ENCODE assay signal across 17 cellular contexts in genomic region chr14:99331796-99332195, GRCh38. TPM values are rescaled to one million over a fixed set of nuclear protein-coding genes. Genes with fewer than 3 reads are reported as not detected.
DNase-seq lines count a peak whose midpoint lies in the region; ATAC-seq lines count a peak whose summit lies in the region.
"Had no signal": no experiment of that assay in that cellular context is flagged by ENCODE, and none has a peak within 500 bp of the region (broad histone marks: within the 10 kb centered on the region; RNA-seq: fewer than 3 reads in every experiment).

No MANE protein-coding gene starts in this region.

- H3K4me2 ChIP-seq in trophoblast cell (ENCODE audit: low read length): no peak overlapping the region

- H4K12ac ChIP-seq in trophoblast cell (ENCODE audit: low read depth, low read length): no peak overlapping the region

- CTCF ChIA-PET in activated CD4-positive, alpha-beta memory T cell treated with anti-CD3 and anti-CD28 coated beads for 36 hours (lab: Charles Lee): interaction anchor here (0.6 to 1.3 kb wide), 2 partner anchors 12 to 1854 kb away, joined by 3 to 6 read pairs; no protein-coding TSS in a partner anchor

- H3K4me1 Mint-ChIP-seq in activated CD4-positive, alpha-beta memory T cell treated with anti-CD3 and anti-CD28 coated beads for 36 hours (ENCODE audit: low read depth): no peaks in the 10 kb centered on the region
- H3K4me1 Mint-ChIP-seq: CD14-positive monocyte had no signal

- H3K9me3 Mint-ChIP-seq in activated CD4-positive, alpha-beta memory T cell treated with anti-CD3 and anti-CD28 coated beads for 36 hours: no peaks in the 10 kb centered on the region
- H3K9me3 Mint-ChIP-seq: CD8-positive, alpha-beta T cell; H9 had no signal

- peaks cover 10 to 13% of the 10 kb centered on the region in 2 experiments for H3K4me1 ChIP-seq in trophoblast cell (ENCODE audit: control insufficient read depth in 1 of 2, insufficient read depth in 2 of 2, low read length in 2 of 2)

- no peaks in the 10 kb centered on the region for H3K36me3 Mint-ChIP-seq in activated CD4-positive, alpha-beta memory T cell treated with anti-CD3 and anti-CD28 coated beads for 36 hours
- H3K36me3 Mint-ChIP-seq: CD14-positive monocyte; CD8-positive, alpha-beta T cell had no signal

- ATAC-seq in GM18867 (IDR thresholded peaks at IDR 0.05; ENCODE audit: unreplicated experiment): no peak
- ATAC-seq: CD8-positive, alpha-beta T cell had no signal

- no peak overlapping the region for H3K18ac ChIP-seq in trophoblast cell (ENCODE audit: low read length)

- peak overlapping the region; percentile 39 for H3K4me3 ChIP-seq in trophoblast cell (ENCODE audit: low read depth, low read length)

- no CpG with 5 or more reads among the region's 10 CpGs for WGBS in trophoblast cell (ENCODE audit: extremely low coverage, insufficient coverage, insufficient read length)

- H3K27ac ChIP-seq in trophoblast cell (ENCODE audit: low read depth, low read length): no peak overlapping the region
- H3K27ac ChIP-seq: 22Rv1 had no signal

- no peak overlapping the region for H2BK120ac ChIP-seq in trophoblast cell (ENCODE audit: insufficient read depth, low read length, poor library complexity)

- H3K27me3 ChIP-seq in trophoblast cell (ENCODE audit: insufficient read depth, low read length): no peaks in the 10 kb centered on the region

- no peak overlapping the region for H2BK12ac ChIP-seq in trophoblast cell (ENCODE audit: low read length)

- H3K9me3 ChIP-seq in trophoblast cell (ENCODE audit: insufficient read depth, low read depth, low read length): peaks cover 5% of the 10 kb centered on the region

- no peak overlapping the region for H2BK5ac ChIP-seq in trophoblast cell (ENCODE audit: low read depth, low read length, poor library complexity)

- H2AFZ ChIP-seq in trophoblast cell (ENCODE audit: insufficient read depth, low read length, poor library complexity): no peak overlapping the region

- DNase-seq in NCI-H82 (lab: John Stamatoyannopoulos, UW) (peak; percentile 3), NCI-H82 treated with DMSO at 0.1 percent for 48 hours (lab: John Stamatoyannopoulos, UW; ENCODE audit: unreplicated experiment) (no peak), mesenteric fat pad (ENCODE audit: low spot score) (peak; percentile 79), trophoblast cell (no peak), globus pallidus (ENCODE audit: low spot score) (no peak)
- no peak for DNase-seq in activated CD4-positive, alpha-beta memory T cell treated with anti-CD3 and anti-CD28 coated beads for 36 hours
- DNase-seq: CD8-positive, alpha-beta T cell; COR-L47; DMS153; DMS79 treated with DMSO at 0.1 percent for 48 hours; EL; GOT3; H9 had no signal

- no peak overlapping the region for H4K8ac ChIP-seq in trophoblast cell (ENCODE audit: low read depth, low read length)

- peaks cover 7% of the 10 kb centered on the region for H3K27me3 Mint-ChIP-seq in activated CD4-positive, alpha-beta memory T cell treated with anti-CD3 and anti-CD28 coated beads for 36 hours

- no peak overlapping the region for H4K91ac ChIP-seq in trophoblast cell (ENCODE audit: low read depth, low read length)

- H3K23ac ChIP-seq in trophoblast cell (ENCODE audit: low read length): no peak overlapping the region

- no peak overlapping the region for H3K4ac ChIP-seq in trophoblast cell (ENCODE audit: low read depth, low read length)

- no peaks in the 10 kb centered on the region for H3K36me3 ChIP-seq in trophoblast cell (ENCODE audit: control insufficient read depth in 1 of 2, insufficient read depth in 2 of 2, low read length in 2 of 2)

- H3K14ac ChIP-seq in trophoblast cell (ENCODE audit: low read length): no peak overlapping the region

- no peak overlapping the region for H2AK5ac ChIP-seq in trophoblast cell (ENCODE audit: low read length)

- H3K4me3 Mint-ChIP-seq in activated CD4-positive, alpha-beta memory T cell treated with anti-CD3 and anti-CD28 coated beads for 36 hours: no peak overlapping the region
- H3K4me3 Mint-ChIP-seq: CD14-positive monocyte; CD8-positive, alpha-beta T cell; H9 had no signal

- H3K79me1 ChIP-seq in trophoblast cell (ENCODE audit: low read length): peaks cover 3% of the 10 kb centered on the region

- no peak overlapping the region for H3K27ac Mint-ChIP-seq in activated CD4-positive, alpha-beta memory T cell treated with anti-CD3 and anti-CD28 coated beads for 36 hours
- H3K27ac Mint-ChIP-seq: CD14-positive monocyte; CD8-positive, alpha-beta T cell had no signal

- intact Hi-C loops in activated CD4-positive, alpha-beta memory T cell treated with anti-CD3 and anti-CD28 coated beads for 36 hours (cut with micrococcal nuclease): no loop called here

- peaks cover 1% of the 10 kb centered on the region for H3K79me2 ChIP-seq in trophoblast cell (ENCODE audit: control insufficient read depth, insufficient read depth, low read length, poor library complexity)

- no peak overlapping the region for H3K9ac ChIP-seq in trophoblast cell (ENCODE audit: low read length)

- POLR2A ChIA-PET in activated CD4-positive, alpha-beta memory T cell treated with anti-CD3 and anti-CD28 coated beads for 36 hours (lab: Charles Lee): no interaction called here

RNA-seq across cellular contexts. Expression of gene BCL11B, which starts 59.8 kb away (rescaled TPM):
- total RNA-seq in mesenteric fat pad: 0.67 TPM
- 1.0 and 1.1 TPM in 2 replicates for polyA plus RNA-seq in trophoblast cell (2013)
- 10 to 100 TPM; 48.9 to 49.1 TPM for total RNA-seq in activated CD4-positive, alpha-beta memory T cell treated with anti-CD3 and anti-CD28 coated beads for 36 hours
- polyA plus RNA-seq: BJ, CD14-positive monocyte had no signal

Comparison
In these comparisons a context has a peak if more than half of its experiments do, and no peak if none do; other contexts are left out.
1. DNase-seq: peak in NCI-H82 (single experiment) and mesenteric fat pad (single experiment); none in NCI-H82 treated with DMSO at 0.1 percent for 48 hours (single experiment), trophoblast cell (0 of 2), activated CD4-positive, alpha-beta memory T cell treated with anti-CD3 and anti-CD28 coated beads for 36 hours (single experiment) and globus pallidus (single experiment).
2. RNA of gene BCL11B, which starts 59.8 kb away (total RNA-seq): 48.9 to 49.1 TPM in activated CD4-positive, alpha-beta memory T cell treated with anti-CD3 and anti-CD28 coated beads for 36 hours; 0.67 TPM in mesenteric fat pad (single experiment); every median in the first group is over 10 times any median in the second.